Comparison of ENCODE assay signal across 14 cellular contexts in the genomic region with DNA sequence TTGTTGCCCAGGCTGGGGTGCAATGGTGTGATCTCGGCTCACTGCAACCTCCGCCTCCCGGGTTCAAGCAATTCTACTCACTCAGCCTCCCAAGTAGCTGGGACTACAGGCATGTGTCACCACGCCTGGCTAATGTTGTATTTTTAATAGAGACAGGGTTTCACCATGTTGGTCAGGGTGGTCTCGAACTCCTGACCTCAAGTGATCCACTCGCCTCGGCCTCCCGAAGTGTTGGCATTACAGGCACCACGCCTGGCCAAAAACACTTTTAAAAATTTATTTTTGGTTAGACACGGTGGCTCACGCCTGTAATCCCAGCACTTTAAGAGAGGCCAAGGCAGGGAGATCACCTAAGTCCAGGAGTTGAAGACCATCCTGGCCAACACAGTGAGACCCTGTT. TPM values are rescaled to one million over a fixed set of nuclear protein-coding genes. Genes with fewer than 3 reads are reported as not detected.
DNase-seq lines count a peak whose midpoint lies in the region; ATAC-seq and TF ChIP-seq lines count a peak whose summit lies in the region.
"Not testable (repeated sequence)": the region's sequence is repeated elsewhere in the genome, so short reads cannot be mapped to it uniquely, and the experiment has no call there.
"Had no signal": no experiment of that assay in that cellular context is flagged by ENCODE, and none has a peak within 500 bp of the region (broad histone marks: within the 10 kb centered on the region; RNA-seq: fewer than 3 reads in every experiment).

No MANE protein-coding gene starts in this region.

- not testable (repeated sequence) for TF ChIP-seq CTCF in CD14-positive monocyte (IDR thresholded peaks at IDR 0.05); OCI-LY3 (IDR thresholded peaks at IDR 0.05; ENCODE audit: low read depth, low read length); activated CD8-positive, alpha-beta T cell treated with anti-CD3 and anti-CD28 coated beads for 36 hours (IDR thresholded peaks at IDR 0.05); ascending aorta (IDR thresholded peaks at IDR 0.05); esophagus muscularis mucosa (IDR thresholded peaks at IDR 0.05); gastrocnemius medialis (IDR thresholded peaks at IDR 0.05 in 4 of 5, conservative IDR thresholded peaks at IDR 0.05 in 1 of 5); tibial nerve (IDR thresholded peaks at IDR 0.05)

- POLR2A ChIA-PET in activated CD8-positive, alpha-beta T cell treated with anti-CD3 and anti-CD28 coated beads for 36 hours (lab: Charles Lee), result interaction anchor here (0.6 to 24.5 kb wide), 3 partner anchors 11 to 189 kb away, joined by 3 to 678 read pairs (median 542); partner anchors contain the start of genes ENSA and MCL1

- H3K27ac ChIP-seq in OCI-LY3 (ENCODE audit: low read length) (peak overlapping the region; percentile 90), ascending aorta (peak overlapping the region; percentile 98 to 100), esophagus muscularis mucosa (replicated peaks in 1 of 4) (peak overlapping the region; percentile 93 to 100 (median 98)), mucosa of rectum (ENCODE audit: low read depth in 2 of 2, low read length in 2 of 2) (peak overlapping the region; percentile 97 to 100), gastrocnemius medialis (peak overlapping the region; percentile 100), tibial nerve (peak overlapping the region; percentile 97 to 100 (median 99))

- not testable (repeated sequence) for H3K27me3 Mint-ChIP-seq in CD14-positive monocyte (ENCODE audit: low read depth in 3 of 3); activated CD8-positive, alpha-beta T cell treated with anti-CD3 and anti-CD28 coated beads for 36 hours

- H3K4me3 ChIP-seq in OCI-LY3 (ENCODE audit: low read length); esophagus muscularis mucosa; mucosa of rectum (ENCODE audit: low read length in 2 of 2); gastrocnemius medialis; tibial nerve: not testable (repeated sequence)
- peak overlapping the region in 1 of 2 donors; percentile 63 for H3K4me3 ChIP-seq in ascending aorta

- not testable (repeated sequence) for H3K4me3 Mint-ChIP-seq in CD14-positive monocyte; activated CD8-positive, alpha-beta T cell treated with anti-CD3 and anti-CD28 coated beads for 36 hours

- peaks cover 74% of the 10 kb centered on the region for H3K79me2 ChIP-seq in OCI-LY3 (ENCODE audit: low read length)

- ATAC-seq in activated CD8-positive, alpha-beta T cell treated with anti-CD3 and anti-CD28 coated beads for 36 hours; gastrocnemius medialis: not testable (repeated sequence)

- not testable (repeated sequence) for H4K20me1 ChIP-seq in OCI-LY3 (ENCODE audit: insufficient read depth, low read length)

- H3K36me3 Mint-ChIP-seq in CD14-positive monocyte, result peaks cover 37 to 53% of the 10 kb centered on the region in 2 donors
- peaks cover 17% of the 10 kb centered on the region for H3K36me3 Mint-ChIP-seq in activated CD8-positive, alpha-beta T cell treated with anti-CD3 and anti-CD28 coated beads for 36 hours (ENCODE audit: low read depth)

- WGBS in esophagus muscularis mucosa, result 84% methylated on average over 11 of the region's 11 CpGs
- WGBS in tibial nerve, 2 donors, result 73 to 82% methylated on average over 11 of the region's 11 CpGs

- not testable (repeated sequence) for H3K9me3 Mint-ChIP-seq in CD14-positive monocyte; activated CD8-positive, alpha-beta T cell treated with anti-CD3 and anti-CD28 coated beads for 36 hours

- peak overlapping the region; percentile 93 for H3K4me2 ChIP-seq in OCI-LY3 (ENCODE audit: low read length)

- H3K9ac ChIP-seq in OCI-LY3 (ENCODE audit: low read length), result peak overlapping the region; percentile 78; the same call in 1 of the 2 replicates
- H3K9ac ChIP-seq in mucosa of rectum (ENCODE audit: low read depth in 1 of 2, low read length in 2 of 2), result not testable (repeated sequence)

- in situ Hi-C loops in gastrocnemius medialis (cut with MboI; ENCODE audit: low sequenced_read_pairs in 4 of 4), result loop anchor here in 2 of 4 donors (10.0 kb wide), 1 partner anchor 60 kb away; the partner anchor contains the start of gene ENSA (in 2 of the 2)

- CTCF ChIA-PET in activated CD8-positive, alpha-beta T cell treated with anti-CD3 and anti-CD28 coated beads for 36 hours (lab: Charles Lee), result interaction anchor here (4.1 to 11.2 kb wide), 3 partner anchors 10 to 55 kb away, joined by 42 to 324 read pairs (median 237); partner anchors contain the start of genes ENSA and MCL1

- intact Hi-C loops in CD14-positive monocyte (cut with micrococcal nuclease), result loop anchor here in 1 of 2 donors (1.0 kb wide), 1 partner anchor 12 kb away; no protein-coding TSS in a partner anchor
- intact Hi-C loops in activated CD8-positive, alpha-beta T cell treated with anti-CD3 and anti-CD28 coated beads for 36 hours (cut with micrococcal nuclease), result loop anchor here (10.0 kb wide), 1 partner anchor 130 kb away; the partner anchor contains the start of gene GOLPH3L
- intact Hi-C loops in ascending aorta (cut with DNase I); esophagus muscularis mucosa (cut with DNase I): not testable (repeated sequence)
- intact Hi-C loops in gastrocnemius medialis (cut with DNase I; ENCODE audit: low total_unique reads), result loop anchor here (10.0 kb wide), 1 partner anchor 310 kb away; the partner anchor contains the start of gene ARNT

- H3K9me3 ChIP-seq in OCI-LY3 (ENCODE audit: insufficient read depth, low read length); ascending aorta; esophagus muscularis mucosa; mucosa of rectum (ENCODE audit: control insufficient read depth in 2 of 2, low read length in 2 of 2); gastrocnemius medialis; tibial nerve: not testable (repeated sequence)

- H2AFZ ChIP-seq in OCI-LY3 (ENCODE audit: low read depth, low read length), result not testable (repeated sequence)

- peaks cover 92% of the 10 kb centered on the region for H3K4me1 ChIP-seq in OCI-LY3 (ENCODE audit: low read length)
- H3K4me1 ChIP-seq in ascending aorta, result peaks cover 67 to 81% of the 10 kb centered on the region in 2 donors
- H3K4me1 ChIP-seq in esophagus muscularis mucosa, result peaks cover 83 to 95% (median 91%) of the 10 kb centered on the region in 4 donors
- H3K4me1 ChIP-seq in mucosa of rectum (ENCODE audit: control insufficient read depth in 2 of 2, insufficient read depth in 2 of 2, low read length in 2 of 2), result peaks cover 79 to 81% of the 10 kb centered on the region in 2 donors
- H3K4me1 ChIP-seq in gastrocnemius medialis, result peaks cover 86 to 87% of the 10 kb centered on the region in 2 donors
- H3K4me1 ChIP-seq in tibial nerve, result peaks cover 9 to 88% (median 82%) of the 10 kb centered on the region in 4 donors

- DNase-seq in CD14-positive monocyte (ENCODE audit: low spot score); activated CD8-positive, alpha-beta T cell treated with anti-CD3 and anti-CD28 coated beads for 36 hours; ascending aorta (ENCODE audit: low spot score in 2 of 2); esophagus muscularis mucosa (ENCODE audit: extremely low spot score); gastrocnemius medialis: not testable (repeated sequence)
- DNase-seq in tibial nerve (ENCODE audit: low spot score in 2 of 2), result peak in 1 of 2 donors; percentile 8

- H3K27me3 ChIP-seq in OCI-LY3 (ENCODE audit: low read depth, low read length); ascending aorta; esophagus muscularis mucosa; mucosa of rectum (ENCODE audit: control insufficient read depth in 2 of 2, insufficient read depth in 2 of 2, low read length in 2 of 2); gastrocnemius medialis; tibial nerve: not testable (repeated sequence)

- not testable (repeated sequence) for H3K36me3 ChIP-seq in OCI-LY3 (replicated peaks; ENCODE audit: low read depth, low read length); ascending aorta; mucosa of rectum (ENCODE audit: control insufficient read depth in 2 of 2, insufficient read depth in 2 of 2, low read length in 2 of 2); gastrocnemius medialis; tibial nerve
- peaks cover 0 to 10% (median 3%) of the 10 kb centered on the region in 4 donors for H3K36me3 ChIP-seq in esophagus muscularis mucosa

- TF ChIP-seq POLR2A in esophagus muscularis mucosa (IDR thresholded peaks at IDR 0.05; ENCODE audit: low read depth); gastrocnemius medialis (IDR thresholded peaks at IDR 0.05); tibial nerve (IDR thresholded peaks at IDR 0.05): not testable (repeated sequence)

- peaks cover 90% of the 10 kb centered on the region for H3K4me1 Mint-ChIP-seq in CD14-positive monocyte
- peaks cover 74% of the 10 kb centered on the region for H3K4me1 Mint-ChIP-seq in activated CD8-positive, alpha-beta T cell treated with anti-CD3 and anti-CD28 coated beads for 36 hours (ENCODE audit: low read depth)

- peak overlapping the region in 4 of 7 donors; percentile 30 to 72 (median 43) for H3K27ac Mint-ChIP-seq in CD14-positive monocyte
- peak overlapping the region; percentile 99 for H3K27ac Mint-ChIP-seq in activated CD8-positive, alpha-beta T cell treated with anti-CD3 and anti-CD28 coated beads for 36 hours

- TF ChIP-seq EP300 in esophagus muscularis mucosa (IDR thresholded peaks at IDR 0.05); tibial nerve (IDR thresholded peaks at IDR 0.05): not testable (repeated sequence)

RNA-seq across cellular contexts. Expression of gene MCL1, which starts 14.2 kb away (rescaled TPM):
- polyA plus RNA-seq in CD14-positive monocyte, result 100 to 1,000 TPM; 287 to 301 TPM
- total RNA-seq in activated CD8-positive, alpha-beta T cell treated with anti-CD3 and anti-CD28 coated beads for 36 hours, result 100 to 1,000 TPM; 207 TPM
- total RNA-seq in ascending aorta (394 TPM), esophagus muscularis mucosa (100 to 1,000 TPM; 192 to 460 (median 255) TPM), gastrocnemius medialis (100 to 1,000 TPM; 136 to 199 (median 176) TPM), tibial nerve (100 to 1,000 TPM; 235 to 306 (median 258) TPM)

RNA-seq across cellular contexts. Expression of gene ADAMTSL4, which starts 16.0 kb away (rescaled TPM):
- polyA plus RNA-seq in CD14-positive monocyte, result 1 to 10 TPM; 2.5 to 2.8 TPM
- under 1 TPM; 0.11 to 0.20 TPM for total RNA-seq in activated CD8-positive, alpha-beta T cell treated with anti-CD3 and anti-CD28 coated beads for 36 hours
- total RNA-seq in ascending aorta (85.3 TPM), esophagus muscularis mucosa (10 to 100 TPM; 33.6 to 86.1 (median 48.2) TPM), gastrocnemius medialis (10 to 100 TPM in 2 of 4 donors, 1 to 10 TPM in 2; 5.6 to 30.0 (median 10.7) TPM), tibial nerve (100 to 1,000 TPM in 2 of 4 donors, 10 to 100 TPM in 2; 54.4 to 132 (median 93.2) TPM)

RNA-seq across cellular contexts. Expression of gene FALEC, which starts 49.7 kb away (rescaled TPM):
- polyA plus RNA-seq in CD14-positive monocyte, result not detected
- not detected for total RNA-seq in activated CD8-positive, alpha-beta T cell treated with anti-CD3 and anti-CD28 coated beads for 36 hours
- total RNA-seq in ascending aorta (not detected), esophagus muscularis mucosa (not detected), gastrocnemius medialis (not detected), tibial nerve (not detected)
- total RNA-seq: endothelial cell of umbilical vein, glomerular endothelial cell, H9, mononuclear cell, renal cortical epithelial cell had no signal
- polyA plus RNA-seq: AG04450, endothelial cell of umbilical vein had no signal

RNA-seq across cellular contexts. Expression of gene ECM1, which starts 57.3 kb away (rescaled TPM):
- polyA plus RNA-seq in CD14-positive monocyte, result not detected
- under 1 TPM; 0.74 to 0.81 TPM for total RNA-seq in activated CD8-positive, alpha-beta T cell treated with anti-CD3 and anti-CD28 coated beads for 36 hours
- total RNA-seq in ascending aorta (55.8 TPM), esophagus muscularis mucosa (10 to 100 TPM; 17.4 to 32.9 (median 18.6) TPM), gastrocnemius medialis (1 to 10 TPM; 1.5 to 8.5 (median 5.6) TPM), tibial nerve (10 to 100 TPM; 10.1 to 32.2 (median 15.0) TPM)

Comparison
In these comparisons a context has a peak if more than half of its experiments do, and no peak if none do; other contexts are left out.
1. RNA of gene ADAMTSL4, which starts 16.0 kb away (total RNA-seq): 54.4 to 132 TPM in tibial nerve, 85.3 TPM in ascending aorta (single experiment), 33.6 to 86.1 TPM in esophagus muscularis mucosa and 5.6 to 30.0 TPM in gastrocnemius medialis; 0.11 to 0.20 TPM in activated CD8-positive, alpha-beta T cell treated with anti-CD3 and anti-CD28 coated beads for 36 hours; every median in the first group is over 4 times any median in the second.
2. Peak in every context shown above with its lines, with median percentiles within 50 percentile points of each other: H3K27ac ChIP-seq.